Comparison of ENCODE assay signal across 17 cellular contexts in the genomic region with DNA sequence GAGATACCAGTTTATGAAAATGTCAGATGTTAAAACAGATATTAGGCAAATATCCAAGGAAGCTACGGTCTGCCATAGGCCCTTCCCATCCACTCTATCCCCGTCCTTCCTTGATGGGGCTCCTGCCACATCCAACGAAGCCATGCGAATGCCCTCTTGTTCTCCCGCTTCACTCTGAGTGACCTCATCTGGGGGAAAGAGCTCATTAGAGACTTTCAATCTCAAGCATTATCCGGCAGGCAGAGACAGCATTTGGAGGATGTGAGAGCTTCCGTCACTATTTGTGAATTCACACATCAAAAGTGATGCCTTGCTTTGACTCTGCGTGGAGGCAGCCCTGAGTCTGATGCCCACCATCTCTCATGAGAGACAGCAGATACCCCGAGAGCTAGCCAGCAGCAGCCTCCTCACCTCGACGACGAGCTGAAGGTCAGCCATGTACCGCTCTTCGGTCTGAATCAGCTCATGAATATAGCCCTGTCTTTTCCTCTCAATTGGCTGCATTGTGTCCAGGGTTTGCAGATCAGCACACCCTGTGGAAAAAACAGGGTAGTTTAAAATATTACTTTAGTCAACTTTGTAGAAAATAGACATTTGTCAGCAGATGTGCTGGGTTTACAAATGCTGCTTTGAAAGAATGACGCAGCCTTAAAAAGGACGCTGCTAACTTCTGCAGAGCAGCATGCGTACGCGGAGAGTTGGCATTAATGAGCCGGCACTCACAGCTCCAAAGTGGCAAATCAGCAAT. TPM values are rescaled to one million over a fixed set of nuclear protein-coding genes. Genes with fewer than 3 reads are reported as not detected.
"Had no signal": no experiment of that assay in that cellular context is flagged by ENCODE, and none has a peak within 500 bp of the region (broad histone marks: within the 10 kb centered on the region; RNA-seq: fewer than 3 reads in every experiment).

No MANE protein-coding gene starts in this region.

- H3K4me3 Mint-ChIP-seq: activated CD4-positive, alpha-beta T cell treated with anti-CD3 and anti-CD28 coated beads for 36 hours; activated CD8-positive, alpha-beta T cell treated with anti-CD3 and anti-CD28 coated beads, Interleukin-2, amount 10 ng/mL, durations not matched to agents 7 days and 5 days; nephron had no signal

- H3K27ac Mint-ChIP-seq: activated CD4-positive, alpha-beta T cell treated with anti-CD3 and anti-CD28 coated beads for 36 hours; activated CD8-positive, alpha-beta T cell treated with anti-CD3 and anti-CD28 coated beads, Interleukin-2, amount 10 ng/mL, durations not matched to agents 7 days and 5 days; nephron had no signal

- H3K27ac ChIP-seq: brain microvascular endothelial cell, ovary, stomach, tibial artery, vagina, VCaP had no signal

- H3K36me3 ChIP-seq: brain microvascular endothelial cell, ovary had no signal

- H3K27me3 Mint-ChIP-seq: activated CD4-positive, alpha-beta T cell treated with anti-CD3 and anti-CD28 coated beads for 36 hours had no signal

- H3K9me3 Mint-ChIP-seq: nephron had no signal

- H3K4me1 Mint-ChIP-seq: activated CD4-positive, alpha-beta T cell treated with anti-CD3 and anti-CD28 coated beads for 36 hours; nephron had no signal

- H3K9me3 ChIP-seq: ovary, stomach, tibial artery, vagina had no signal

- H3K4me3 ChIP-seq: ovary, stomach, tibial artery, vagina had no signal

- ATAC-seq: activated CD4-positive, alpha-beta T cell treated with anti-CD3 and anti-CD28 coated beads for 36 hours; activated CD8-positive, alpha-beta T cell treated with anti-CD3 and anti-CD28 coated beads, Interleukin-2, amount 10 ng/mL, durations not matched to agents 7 days and 5 days; esophagus mucosa; left lobe of liver had no signal

- DNase-seq: activated CD4-positive, alpha-beta T cell treated with anti-CD3 and anti-CD28 coated beads for 36 hours; activated CD8-positive, alpha-beta memory T cell treated with anti-CD3 and anti-CD28 coated beads, Interleukin-2, amount 50 U/mL, for 48 hours; activated CD8-positive, alpha-beta T cell treated with anti-CD3 and anti-CD28 coated beads, Interleukin-2, amount 10 ng/mL, durations not matched to agents 7 days and 5 days; activated naive CD4-positive, alpha-beta T cell treated with Interleukin-2 at 50 U/mL for 16 hours; brain microvascular endothelial cell; mesenchymal stem cell; ovary; stimulated activated CD4-positive, alpha-beta T cell treated with anti-CD3 and anti-CD28 coated beads, Interleukin-15, amount 100 ng/mL, for 24 hours; stimulated activated CD4-positive, alpha-beta T cell treated with anti-CD3 and anti-CD28 coated beads, Interleukin-4, amount 100 ng/mL, for 24 hours; stomach; T1000; tibial artery had no signal

- H3K4me1 ChIP-seq: stomach, tibial artery, vagina had no signal

- H3K27me3 ChIP-seq: brain microvascular endothelial cell, ovary, stomach, tibial artery, vagina had no signal

RNA-seq across cellular contexts. Expression of a gene that starts 45.9 kb away (rescaled TPM):
- total RNA-seq: activated CD8-positive, alpha-beta T cell treated with anti-CD3 and anti-CD28 coated beads, Interleukin-2, amount 10 ng/mL, durations not matched to agents 7 days and 5 days; esophagus mucosa had no signal
